ENCODE assay signal across 10 cellular contexts in genomic region chr15:75022808-75023193, GRCh38. TPM values are rescaled to one million over a fixed set of nuclear protein-coding genes. Genes with fewer than 3 reads are reported as not detected.
DNase-seq lines count a peak whose midpoint lies in the region; ATAC-seq, FAIRE-seq and TF ChIP-seq lines count a peak whose summit lies in the region.
"Had no signal": no experiment of that assay in that cellular context is flagged by ENCODE, and none has a peak within 500 bp of the region (broad histone marks: within the 10 kb centered on the region; RNA-seq: fewer than 3 reads in every experiment).

No MANE protein-coding gene starts in this region.

- peak overlapping the region in 6 of 59 donors; percentile 72 to 93 (median 88) for H3K4me3 ChIP-seq in dorsolateral prefrontal cortex
- peak overlapping the region; percentile 97 for H3K4me3 ChIP-seq in parathyroid adenoma (ENCODE audit: low read depth, low read length)
- H3K4me3 ChIP-seq in BE2C (ENCODE audit: low read depth, low read length): no peak overlapping the region; the same call in 1 of the 2 replicates

- no peaks in the 10 kb centered on the region for H3K9me3 Mint-ChIP-seq in activated CD8-positive, alpha-beta memory T cell treated with anti-CD3 and anti-CD28 coated beads, Interleukin-2, amount 10 ng/mL, durations not matched to agents 7 days and 5 days (ENCODE audit: low read depth)
- H3K9me3 Mint-ChIP-seq: stimulated activated naive CD8-positive, alpha-beta T cell treated with anti-CD3 and anti-CD28 coated beads, Interleukin-15, amount 100 ng/mL, for 72 hours had no signal

- CTCF ChIA-PET in activated CD8-positive, alpha-beta memory T cell treated with anti-CD3 and anti-CD28 coated beads, Interleukin-2, amount 10 ng/mL, durations not matched to agents 7 days and 5 days (lab: Charles Lee): interaction anchor here (1.1 to 5.4 kb wide), 7 partner anchors 11 to 975 kb away, joined by 3 to 38 read pairs (median 8); partner anchors contain the start of genes C15orf39 and SCAMP5

- no peak overlapping the region for H2AFZ ChIP-seq in parathyroid adenoma

- peaks cover 19% of the 10 kb centered on the region for H3K4me1 Mint-ChIP-seq in activated CD8-positive, alpha-beta memory T cell treated with anti-CD3 and anti-CD28 coated beads, Interleukin-2, amount 10 ng/mL, durations not matched to agents 7 days and 5 days

- H3K27ac ChIP-seq in dorsolateral prefrontal cortex: peak overlapping the region in 30 of 59 donors; percentile 38 to 96 (median 88)
- no peak overlapping the region for H3K27ac ChIP-seq in parathyroid adenoma
- H3K27ac ChIP-seq in substantia nigra (ENCODE audit: low read depth, low read length, poor library complexity, severe bottlenecking): no peak overlapping the region

- H3K9me3 ChIP-seq in parathyroid adenoma (ENCODE audit: control insufficient read depth, low read length): no peaks in the 10 kb centered on the region
- no peaks in the 10 kb centered on the region for H3K9me3 ChIP-seq in BE2C
- H3K9me3 ChIP-seq: adrenal gland had no signal

- H3K36me3 ChIP-seq in parathyroid adenoma (ENCODE audit: control insufficient read depth, insufficient read depth, low read length): no peaks in the 10 kb centered on the region
- peaks cover 27% of the 10 kb centered on the region for H3K36me3 ChIP-seq in BE2C
- H3K36me3 ChIP-seq: adrenal gland had no signal

- peaks cover 5% of the 10 kb centered on the region for H3K79me2 ChIP-seq in parathyroid adenoma

- no peak for DNase-seq in activated CD8-positive, alpha-beta memory T cell treated with anti-CD3 and anti-CD28 coated beads, Interleukin-2, amount 10 ng/mL, durations not matched to agents 7 days and 5 days
- DNase-seq in activated CD8-positive, alpha-beta memory T cell treated with anti-CD3 and anti-CD28 coated beads, Interleukin-2, amount 50 U/mL, for 4 hours: no peak
- DNase-seq in OCI-M1 (lab: John Stamatoyannopoulos, UW): peak; percentile 39
- no peak for DNase-seq in dorsolateral prefrontal cortex
- no peak for DNase-seq in BE2C
- DNase-seq in substantia nigra (lab: John Stamatoyannopoulos, UW): no peak
- DNase-seq in GM12892 (ENCODE audit: insufficient read length): no peak

- H3K36me3 Mint-ChIP-seq in activated CD8-positive, alpha-beta memory T cell treated with anti-CD3 and anti-CD28 coated beads, Interleukin-2, amount 10 ng/mL, durations not matched to agents 7 days and 5 days: peaks cover 1% of the 10 kb centered on the region

- peak overlapping the region; percentile 90 for H3K4me3 Mint-ChIP-seq in activated CD8-positive, alpha-beta memory T cell treated with anti-CD3 and anti-CD28 coated beads, Interleukin-2, amount 10 ng/mL, durations not matched to agents 7 days and 5 days

- H3K4me1 ChIP-seq in parathyroid adenoma: peaks cover 3% of the 10 kb centered on the region
- H3K4me1 ChIP-seq in BE2C: peaks cover 8% of the 10 kb centered on the region

- ATAC-seq in activated CD8-positive, alpha-beta memory T cell treated with anti-CD3 and anti-CD28 coated beads, Interleukin-2, amount 10 ng/mL, durations not matched to agents 7 days and 5 days: no peak

- H3K4me2 ChIP-seq in parathyroid adenoma (ENCODE audit: low read length): no peak overlapping the region

- TF ChIP-seq POLR2A in GM12892 (IDR thresholded peaks at IDR 0.05; ENCODE audit: low read depth, low read length): no peak

- H3K27me3 Mint-ChIP-seq in activated CD8-positive, alpha-beta memory T cell treated with anti-CD3 and anti-CD28 coated beads, Interleukin-2, amount 10 ng/mL, durations not matched to agents 7 days and 5 days: no peaks in the 10 kb centered on the region
- H3K27me3 Mint-ChIP-seq: stimulated activated naive CD8-positive, alpha-beta T cell treated with anti-CD3 and anti-CD28 coated beads, Interleukin-15, amount 100 ng/mL, for 72 hours had no signal

- no peaks in the 10 kb centered on the region for H3K27me3 ChIP-seq in dorsolateral prefrontal cortex
- H3K27me3 ChIP-seq in parathyroid adenoma (ENCODE audit: control insufficient read depth, insufficient read depth, low read length): no peaks in the 10 kb centered on the region
- no peaks in the 10 kb centered on the region for H3K27me3 ChIP-seq in BE2C
- H3K27me3 ChIP-seq: adrenal gland had no signal

- FAIRE-seq in GM12892 (lab: Jason Lieb, UNC): no peak

- H3K27ac Mint-ChIP-seq in activated CD8-positive, alpha-beta memory T cell treated with anti-CD3 and anti-CD28 coated beads, Interleukin-2, amount 10 ng/mL, durations not matched to agents 7 days and 5 days: no peak overlapping the region

- intact Hi-C loops in dorsolateral prefrontal cortex (cut with DNase I): loop anchor here (1.0 to 10.0 kb wide), 6 partner anchors 28 to 622 kb away; partner anchors contain the start of genes IMP3 (in 1 of the 2), MAN2C1 (in 1 of the 2), RPP25 (in 1 of the 2) and SCAMP5 (in 1 of the 2)

- TF ChIP-seq CTCF in dorsolateral prefrontal cortex (IDR thresholded peaks at IDR 0.05 in 54 of 56, conservative IDR thresholded peaks at IDR 0.05 in 2 of 56; ENCODE audit: low read depth in 1 of 56, partially characterized antibody in 56 of 56) (no peak), parathyroid adenoma (IDR thresholded peaks at IDR 0.05) (no peak), BE2C (IDR thresholded peaks at IDR 0.05; ENCODE audit: low read depth, low read length) (no peak)

- H3K9ac ChIP-seq in parathyroid adenoma: no peak overlapping the region

RNA-seq across cellular contexts. Expression of gene PPCDC, which starts 0.6 kb away (rescaled TPM):
- 10 to 100 TPM; 36.3 to 36.7 TPM for total RNA-seq in activated CD8-positive, alpha-beta memory T cell treated with anti-CD3 and anti-CD28 coated beads, Interleukin-2, amount 10 ng/mL, durations not matched to agents 7 days and 5 days
- 10 to 100 TPM in 59 of 120 experiments, 1 to 10 TPM in 61; 3.9 to 23.6 (median 9.9) TPM for total RNA-seq in dorsolateral prefrontal cortex
- polyA plus RNA-seq in BE2C (2012; ENCODE audit: insufficient read depth, insufficient read length, low read depth): 37.0 TPM
- polyA plus RNA-seq in GM12892 (2012; ENCODE audit: missing spikeins): 18.0 TPM

RNA-seq across cellular contexts. Expression of gene SCAMP5, which starts 27.4 kb away (rescaled TPM):
- under 1 TPM; 0.61 to 0.94 TPM for total RNA-seq in activated CD8-positive, alpha-beta memory T cell treated with anti-CD3 and anti-CD28 coated beads, Interleukin-2, amount 10 ng/mL, durations not matched to agents 7 days and 5 days
- total RNA-seq in dorsolateral prefrontal cortex: 100 to 1,000 TPM; 158 to 432 (median 337) TPM
- polyA plus RNA-seq in BE2C (2012; ENCODE audit: insufficient read depth, insufficient read length, low read depth): 261 TPM
- 4.0 TPM for polyA plus RNA-seq in GM12892 (2012; ENCODE audit: missing spikeins)

Comparison
In these comparisons a context has a peak if more than half of its experiments do, and no peak if none do; other contexts are left out.
1. H3K27ac ChIP-seq: peak in dorsolateral prefrontal cortex (30 of 59); none in parathyroid adenoma (single experiment) and substantia nigra (single experiment).
2. RNA of gene SCAMP5, which starts 27.4 kb away (total RNA-seq): 158 to 432 TPM in dorsolateral prefrontal cortex; 0.61 to 0.94 TPM in activated CD8-positive, alpha-beta memory T cell treated with anti-CD3 and anti-CD28 coated beads, Interleukin-2, amount 10 ng/mL, durations not matched to agents 7 days and 5 days; every median in the first group is over 10 times any median in the second.